ENCODE assay signal across 8 cellular contexts in the genomic region with DNA sequence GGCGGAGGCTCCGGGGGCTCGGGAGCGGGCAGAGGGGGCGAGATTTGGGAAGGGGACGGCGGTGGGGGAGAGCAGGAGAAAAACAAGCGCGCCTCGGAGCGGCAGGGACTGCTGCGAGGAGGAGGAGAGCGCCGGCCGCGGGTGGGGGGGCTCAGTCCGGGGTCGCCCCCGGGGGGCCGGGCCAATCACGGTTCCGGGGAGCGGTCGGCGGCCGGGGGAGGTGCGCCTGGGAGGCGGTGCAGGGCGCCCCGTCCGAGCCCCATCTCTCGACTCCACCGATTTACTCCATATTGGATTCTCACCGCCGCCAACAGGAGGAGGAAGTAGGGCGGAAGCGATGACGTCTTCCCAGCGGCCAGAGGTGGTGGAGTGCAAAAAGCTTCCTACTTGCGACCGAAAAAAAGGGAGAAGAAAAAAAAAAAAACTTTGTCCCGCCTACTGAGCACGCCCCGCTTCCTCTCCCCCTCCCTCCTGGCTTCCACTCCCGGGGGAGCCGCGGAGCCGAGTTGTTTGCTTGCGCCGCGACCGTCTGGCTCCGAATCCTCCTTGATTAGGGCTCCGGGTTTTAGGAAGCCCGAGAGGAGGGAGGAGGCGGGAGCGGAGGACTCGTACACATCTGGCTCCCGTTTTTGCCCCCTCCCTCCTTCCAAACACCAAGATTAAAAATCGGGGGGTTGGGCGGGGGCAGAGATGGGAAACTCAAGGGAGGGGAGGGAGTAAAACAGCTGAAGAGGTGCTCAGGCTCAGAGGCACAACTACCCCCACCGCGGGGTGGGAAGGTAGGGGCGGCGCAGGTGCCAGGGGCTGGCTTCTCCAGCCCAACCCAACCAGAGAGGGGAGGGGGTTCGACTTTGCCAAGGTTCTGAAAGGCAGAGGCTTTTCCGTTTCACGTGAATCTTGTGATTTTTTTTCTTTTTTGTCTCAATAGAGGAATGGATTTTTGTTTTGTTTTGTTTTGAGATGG. TPM values are rescaled to one million over a fixed set of nuclear protein-coding genes. Genes with fewer than 3 reads are reported as not detected.
A peak's percentile ranks its signal among the peaks of the same experiment; 100 is the strongest.
DNase-seq lines count a peak whose midpoint lies in the region; ATAC-seq and TF ChIP-seq lines count a peak whose summit lies in the region.

Gene SPRED2, minus strand, starts transcription at position 373 of the 964 bp plus-strand sequence. CDS start 612 bp downstream, outside the sequence.

- peak in 1 of 2 donors; percentile 66 for TF ChIP-seq POLR2A in lower leg skin (IDR thresholded peaks at IDR 0.05)

- DNase-seq in AG08395 (ENCODE audit: low spot score) (peak; percentile 90), NCI-H748 (lab: John Stamatoyannopoulos, UW; ENCODE audit: unreplicated experiment) (peak; percentile 80), ecto neural progenitor cell (ENCODE audit: low spot score) (peak; percentile 92), lower leg skin (ENCODE audit: low spot score in 2 of 2) (peak; percentile 94 to 99)
- DNase-seq in activated CD4-positive, alpha-beta T cell treated with anti-CD3 and anti-CD28 coated beads, Interleukin-2, amount 50 U/mL, for 4 hours: peak; percentile 39 to 48
- DNase-seq in stimulated activated CD4-positive, alpha-beta T cell treated with anti-CD3 and anti-CD28 coated beads, Interleukin-4, amount 100 ng/mL, for 4 hours: peak; percentile 56 to 58

- H3K4me3 ChIP-seq in lower leg skin (ENCODE audit: low read depth, poor library complexity, severe bottlenecking): peak within 1 kb of the TSS; percentile 99

- intact Hi-C loops in lower leg skin (cut with DNase I; ENCODE audit: low total_unique reads): no loop called here

- 1 to 2% methylated on average over 53 to 68 of the region's 68 CpGs for WGBS in lower leg skin, 2 donors

- TF ChIP-seq CTCF in lower leg skin (IDR thresholded peaks at IDR 0.05): no peak

- ATAC-seq in GM19023 (IDR thresholded peaks at IDR 0.05; ENCODE audit: unreplicated experiment) (peak; percentile 23), HG03565 (IDR thresholded peaks at IDR 0.05; ENCODE audit: unreplicated experiment) (peak; percentile 27)

RNA-seq across cellular contexts. Expression of gene SPRED2, which starts in this region (rescaled TPM):
- 10 to 100 TPM; 14.5 to 21.7 (median 16.6) TPM for total RNA-seq in lower leg skin

Comparison
In these comparisons a context has a peak if more than half of its experiments do, and no peak if none do; other contexts are left out.
1. Peak in every context shown above with its lines: DNase-seq, ATAC-seq and H3K4me3 ChIP-seq.
2. DNase-seq: peak in every context shown above with its lines; median percentile 96 in lower leg skin; 92 in ecto neural progenitor cell; 90 in AG08395; 80 in NCI-H748; 57 in stimulated activated CD4-positive, alpha-beta T cell treated with anti-CD3 and anti-CD28 coated beads, Interleukin-4, amount 100 ng/mL, for 4 hours; 44 in activated CD4-positive, alpha-beta T cell treated with anti-CD3 and anti-CD28 coated beads, Interleukin-2, amount 50 U/mL, for 4 hours.